12 cellular contexts compared by ENCODE assay signal in genomic region chr5:178298283-178298807, GRCh38.
"Had no signal": no experiment of that assay in that cellular context is flagged by ENCODE, and none has a peak within 500 bp of the region (broad histone marks: within the 10 kb centered on the region; RNA-seq: fewer than 3 reads in every experiment).

No MANE protein-coding gene starts in this region.

- H2AFZ ChIP-seq: hepatocyte had no signal

- H3K27me3 ChIP-seq: cardiac muscle cell, esophagus muscularis mucosa, hepatocyte, SJSA1, upper lobe of left lung had no signal

- ATAC-seq: activated T-helper 17 cell treated with anti-CD3 and anti-CD28 coated beads, Interleukin-2, amount 50 U/mL, for 72 hours had no signal

- H3K4me1 ChIP-seq: esophagus muscularis mucosa, SJSA1, upper lobe of left lung had no signal

- DNase-seq: activated CD4-positive, CD25-positive, alpha-beta regulatory T cell treated with anti-CD3 and anti-CD28 coated beads, Interleukin-2, amount 50 U/mL, for 72 hours; activated naive CD4-positive, alpha-beta T cell treated with anti-CD3 and anti-CD28 coated beads, Interleukin-2, amount 50 U/mL, for 16 hours; mesendoderm; nephron progenitor cell; stimulated activated CD4-positive, alpha-beta T cell treated with anti-CD3 and anti-CD28 coated beads, Interleukin-2, amount 100 ng/mL, for 48 hours; stimulated activated naive CD4-positive, alpha-beta T cell; upper lobe of left lung had no signal

- H3K36me3 ChIP-seq: cardiac muscle cell, esophagus muscularis mucosa, SJSA1, upper lobe of left lung had no signal

- H3K79me2 ChIP-seq: hepatocyte had no signal

- H3K27ac ChIP-seq: cardiac muscle cell, esophagus muscularis mucosa, hepatocyte, SJSA1, upper lobe of left lung had no signal

- H3K9me3 ChIP-seq: esophagus muscularis mucosa had no signal

- H3K4me2 ChIP-seq: hepatocyte had no signal

- H3K4me3 ChIP-seq: cardiac muscle cell, esophagus muscularis mucosa, hepatocyte, SJSA1, upper lobe of left lung had no signal
